Comparison of ENCODE assay signal across 8 cellular contexts in the genomic region with DNA sequence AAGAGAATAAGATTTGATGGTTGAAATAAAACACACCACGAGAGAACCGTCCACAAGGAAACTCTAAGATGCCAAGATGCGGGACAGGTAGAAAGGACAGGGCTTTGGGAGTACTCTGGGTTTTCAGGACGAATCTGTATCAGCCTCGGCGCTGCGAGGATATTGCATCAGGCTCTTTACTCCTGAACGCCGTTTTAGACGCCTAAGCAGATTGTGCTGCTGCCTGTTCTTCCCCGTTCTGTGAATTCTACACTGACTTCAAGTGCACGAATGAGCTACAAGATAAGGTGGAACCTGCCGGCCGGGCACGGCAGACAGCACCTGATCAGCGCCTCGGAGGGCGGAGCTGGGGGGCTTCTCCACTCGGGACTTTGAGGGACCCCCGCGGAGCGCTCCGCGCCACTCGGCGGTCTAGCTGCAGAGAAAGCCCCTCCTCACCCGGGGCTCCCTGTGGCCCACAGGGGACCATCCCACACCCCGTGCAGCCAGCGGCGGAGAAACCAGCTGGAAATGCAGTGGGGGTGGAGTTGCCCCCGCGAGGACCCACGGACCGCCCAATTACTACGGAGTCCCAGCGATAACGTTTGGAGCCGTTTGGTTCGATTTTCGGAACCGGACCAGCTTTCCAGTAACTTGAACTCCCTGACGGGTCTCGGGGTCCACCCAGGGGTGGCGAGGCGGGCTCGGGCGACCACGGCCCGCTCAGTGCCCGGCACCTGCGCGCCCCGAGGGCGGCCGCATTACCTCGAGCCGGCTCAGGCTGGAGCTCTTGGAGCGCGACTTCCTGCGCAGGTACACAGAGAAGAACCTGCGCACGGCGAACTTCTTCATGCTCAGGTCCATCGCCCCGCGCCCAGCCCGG. TPM values are rescaled to one million over a fixed set of nuclear protein-coding genes. Genes with fewer than 3 reads are reported as not detected.
DNase-seq lines count a peak whose midpoint lies in the region; ATAC-seq and TF ChIP-seq lines count a peak whose summit lies in the region.

No MANE protein-coding gene starts in this region.

- peak overlapping the region; percentile 64 to 97 (median 86) for H3K27ac ChIP-seq in heart right ventricle

- H3K4me1 Mint-ChIP-seq in activated naive CD4-positive, alpha-beta T cell treated with anti-CD3 and anti-CD28 coated beads, Interleukin-2, amount 50 U/mL, for 24 hours: peaks cover 16% of the 10 kb centered on the region

- intact Hi-C loops in heart right ventricle (cut with DNase I): loop anchor here in 6 of 10 donors (1.0 to 10.0 kb wide), 6 partner anchors 65 to 142 kb away; no protein-coding TSS in a partner anchor

- peaks cover 0 to 14% (median 0%) of the 10 kb centered on the region in 7 donors for H3K27me3 ChIP-seq in heart right ventricle

- peak; percentile 43 for DNase-seq in NCI-H526 treated with DMSO at 0.1 percent for 48 hours (lab: John Stamatoyannopoulos, UW)
- no peak for DNase-seq in heart right ventricle
- DNase-seq in putamen (ENCODE audit: low spot score): peak; percentile 39
- DNase-seq in 8988T: no peak
- DNase-seq in NAMALWA (ENCODE audit: low spot score): no peak

- no peaks in the 10 kb centered on the region for H3K27me3 Mint-ChIP-seq in activated naive CD4-positive, alpha-beta T cell treated with anti-CD3 and anti-CD28 coated beads, Interleukin-2, amount 50 U/mL, for 24 hours

- no peak for TF ChIP-seq CTCF in heart right ventricle (IDR thresholded peaks at IDR 0.05)

- H3K4me1 ChIP-seq in ES-I3 (ENCODE audit: insufficient read depth, low read length) (peaks cover 21% of the 10 kb centered on the region; the same call in 1 of the 2 replicates), heart right ventricle (peaks cover 5 to 82% (median 65%) of the 10 kb centered on the region in 9 donors)

- WGBS in heart right ventricle, 2 donors: 1 to 2% methylated on average over 67 of the region's 67 CpGs

- H3K36me3 ChIP-seq in ES-I3 (ENCODE audit: insufficient read depth, low read length): no peaks in the 10 kb centered on the region
- H3K36me3 ChIP-seq in heart right ventricle: no peaks in the 10 kb centered on the region

- H3K4me3 Mint-ChIP-seq in activated naive CD4-positive, alpha-beta T cell treated with anti-CD3 and anti-CD28 coated beads, Interleukin-2, amount 50 U/mL, for 24 hours: peak overlapping the region; percentile 77

- H3K9ac ChIP-seq in ES-I3 (ENCODE audit: low read depth, low read length): peak overlapping the region; percentile 77

- no peaks in the 10 kb centered on the region for H3K36me3 Mint-ChIP-seq in activated naive CD4-positive, alpha-beta T cell treated with anti-CD3 and anti-CD28 coated beads, Interleukin-2, amount 50 U/mL, for 24 hours

- peak overlapping the region; percentile 78 to 97 (median 92) for H3K4me3 ChIP-seq in heart right ventricle

- H3K9me3 ChIP-seq in ES-I3 (ENCODE audit: control insufficient read depth, insufficient read depth, low read length) (no peaks in the 10 kb centered on the region), heart right ventricle (no peaks in the 10 kb centered on the region)

- no peaks in the 10 kb centered on the region for H3K9me3 Mint-ChIP-seq in activated naive CD4-positive, alpha-beta T cell treated with anti-CD3 and anti-CD28 coated beads, Interleukin-2, amount 50 U/mL, for 24 hours

- peak; percentile 4 for ATAC-seq in HG02852 (IDR thresholded peaks at IDR 0.05; ENCODE audit: unreplicated experiment)
- no peak for ATAC-seq in heart right ventricle

- peak overlapping the region; percentile 74 for H3K27ac Mint-ChIP-seq in activated naive CD4-positive, alpha-beta T cell treated with anti-CD3 and anti-CD28 coated beads, Interleukin-2, amount 50 U/mL, for 24 hours

RNA-seq across cellular contexts. Expression of a gene that starts 0.6 kb away (rescaled TPM):
- total RNA-seq in heart right ventricle: 10 to 100 TPM; 47.7 to 91.4 (median 76.0) TPM
- 10 to 100 TPM; 20.3 to 65.2 TPM for polyA plus RNA-seq in heart right ventricle

RNA-seq across cellular contexts. Expression of a gene that starts 39.9 kb away (rescaled TPM):
- total RNA-seq in heart right ventricle: 1 to 10 TPM in 4 of 10 donors, under 1 TPM in 6; 0.25 to 2.4 (median 0.74) TPM
- under 1 TPM; 0.20 to 0.29 TPM for polyA plus RNA-seq in heart right ventricle

Comparison
In these comparisons a context has a peak if more than half of its experiments do, and no peak if none do; other contexts are left out.
1. DNase-seq: peak in NCI-H526 treated with DMSO at 0.1 percent for 48 hours (single experiment) and putamen (single experiment); none in heart right ventricle (0 of 2), 8988T (single experiment) and NAMALWA (single experiment).